In genomic region chr10:1578392-1579140, GRCh38 we compare ENCODE assay signal across 16 cellular contexts.
DNase-seq lines count a peak whose midpoint lies in the region; ATAC-seq, FAIRE-seq and TF ChIP-seq lines count a peak whose summit lies in the region.
"Had no signal": no experiment of that assay in that cellular context is flagged by ENCODE, and none has a peak within 500 bp of the region (broad histone marks: within the 10 kb centered on the region; RNA-seq: fewer than 3 reads in every experiment).

No MANE protein-coding gene starts in this region.

- no peak for TF ChIP-seq EP300 in sigmoid colon (IDR thresholded peaks at IDR 0.05)

- no peak overlapping the region for H3K4me3 ChIP-seq in OCI-LY1 (ENCODE audit: low read depth, low read length, poor library complexity, severe bottlenecking)
- no peak overlapping the region for H3K4me3 ChIP-seq in kidney (ENCODE audit: low read length in 2 of 2)
- H3K4me3 ChIP-seq in sigmoid colon: no peak overlapping the region

- H3K27ac Mint-ChIP-seq in natural killer cell treated with Interleukin-12 subunit alpha and Interleukin-12 subunit beta and Interleukin-15 and Interleukin-18, amount 100 ng/mL, for 72 hours: no peak overlapping the region
- no peak overlapping the region for H3K27ac Mint-ChIP-seq in natural killer cell
- H3K27ac Mint-ChIP-seq in glutamatergic neuron (ENCODE audit: unreplicated experiment): no peak overlapping the region
- no peak overlapping the region for H3K27ac Mint-ChIP-seq in effector memory CD8-positive, alpha-beta T cell
- H3K27ac Mint-ChIP-seq: CD8-positive, alpha-beta memory T cell; H9 had no signal

- H3K4me1 ChIP-seq in OCI-LY1 (ENCODE audit: insufficient read depth, low read length, severe bottlenecking) (peaks cover 88% of the 10 kb centered on the region), kidney (ENCODE audit: control insufficient read depth in 1 of 2, insufficient read depth in 1 of 2, low read depth in 1 of 2, low read length in 2 of 2) (no peaks in the 10 kb centered on the region), sigmoid colon (no peaks in the 10 kb centered on the region)
- H3K4me1 ChIP-seq: Caco-2 had no signal

- no peaks in the 10 kb centered on the region for H3K9me3 Mint-ChIP-seq in natural killer cell treated with Interleukin-12 subunit alpha and Interleukin-12 subunit beta and Interleukin-15 and Interleukin-18, amount 100 ng/mL, for 72 hours
- H3K9me3 Mint-ChIP-seq in natural killer cell (no peaks in the 10 kb centered on the region), glutamatergic neuron (ENCODE audit: unreplicated experiment) (peaks cover 4% of the 10 kb centered on the region)
- H3K9me3 Mint-ChIP-seq in effector memory CD8-positive, alpha-beta T cell: no peaks in the 10 kb centered on the region
- H3K9me3 Mint-ChIP-seq: CD8-positive, alpha-beta memory T cell; H9 had no signal

- H4K20me1 ChIP-seq in OCI-LY1 (ENCODE audit: insufficient read depth, low read length): no peaks in the 10 kb centered on the region

- H3K4me2 ChIP-seq in OCI-LY1 (ENCODE audit: low read length): peak overlapping the region; percentile 30; the same call in 1 of the 2 replicates

- H3K4me1 Mint-ChIP-seq in natural killer cell treated with Interleukin-12 subunit alpha and Interleukin-12 subunit beta and Interleukin-15 and Interleukin-18, amount 100 ng/mL, for 72 hours (ENCODE audit: low read depth in 2 of 2): no peaks in the 10 kb centered on the region
- H3K4me1 Mint-ChIP-seq in natural killer cell (no peaks in the 10 kb centered on the region), glutamatergic neuron (ENCODE audit: low read depth, unreplicated experiment) (peaks cover 24% of the 10 kb centered on the region)
- peaks cover 0 to 2% of the 10 kb centered on the region in 2 donors for H3K4me1 Mint-ChIP-seq in effector memory CD8-positive, alpha-beta T cell (ENCODE audit: low read depth in 2 of 2)
- H3K4me1 Mint-ChIP-seq: CD8-positive, alpha-beta memory T cell; H9 had no signal

- H3K9ac ChIP-seq in OCI-LY1 (ENCODE audit: low read length) (peak overlapping the region; percentile 2; the same call in 1 of the 2 replicates), kidney (ENCODE audit: low read length in 2 of 2) (no peak overlapping the region)

- H3K9me3 ChIP-seq in OCI-LY1 (ENCODE audit: low read length): no peaks in the 10 kb centered on the region
- no peaks in the 10 kb centered on the region for H3K9me3 ChIP-seq in kidney (ENCODE audit: control insufficient read depth in 1 of 2, low read length in 2 of 2)
- no peaks in the 10 kb centered on the region for H3K9me3 ChIP-seq in sigmoid colon
- H3K9me3 ChIP-seq: Caco-2 had no signal

- no peak for FAIRE-seq in kidney (lab: Jason Lieb, UNC)
- FAIRE-seq: HepG2, HTR-8/SVneo had no signal

- TF ChIP-seq POLR2A in sigmoid colon (IDR thresholded peaks at IDR 0.05): no peak

- no peaks in the 10 kb centered on the region for H3K79me2 ChIP-seq in OCI-LY1 (ENCODE audit: insufficient read depth, low read length)

- H2AFZ ChIP-seq in OCI-LY1 (ENCODE audit: low read length): no peak overlapping the region

- H3K4me3 Mint-ChIP-seq in natural killer cell treated with Interleukin-12 subunit alpha and Interleukin-12 subunit beta and Interleukin-15 and Interleukin-18, amount 100 ng/mL, for 72 hours: no peak overlapping the region
- H3K4me3 Mint-ChIP-seq in natural killer cell: no peak overlapping the region
- no peak overlapping the region for H3K4me3 Mint-ChIP-seq in glutamatergic neuron (ENCODE audit: unreplicated experiment)
- H3K4me3 Mint-ChIP-seq in effector memory CD8-positive, alpha-beta T cell: no peak overlapping the region
- H3K4me3 Mint-ChIP-seq: CD8-positive, alpha-beta memory T cell; H9 had no signal

- H3K36me3 Mint-ChIP-seq in natural killer cell treated with Interleukin-12 subunit alpha and Interleukin-12 subunit beta and Interleukin-15 and Interleukin-18, amount 100 ng/mL, for 72 hours: no peaks in the 10 kb centered on the region
- no peaks in the 10 kb centered on the region for H3K36me3 Mint-ChIP-seq in natural killer cell
- H3K36me3 Mint-ChIP-seq in glutamatergic neuron (ENCODE audit: unreplicated experiment): no peaks in the 10 kb centered on the region
- peaks cover 7% of the 10 kb centered on the region for H3K36me3 Mint-ChIP-seq in effector memory CD8-positive, alpha-beta T cell (ENCODE audit: insufficient read depth)
- H3K36me3 Mint-ChIP-seq: CD8-positive, alpha-beta memory T cell had no signal

- TF ChIP-seq CTCF in natural killer cell (IDR thresholded peaks at IDR 0.05) (no peak), OCI-LY1 (IDR thresholded peaks at IDR 0.05; ENCODE audit: low read length) (no peak), kidney (IDR thresholded peaks at IDR 0.05; ENCODE audit: borderline replicate concordance, extremely low read depth, insufficient read depth) (no peak), sigmoid colon (IDR thresholded peaks at IDR 0.05) (no peak), glutamatergic neuron (IDR thresholded peaks at IDR 0.05; ENCODE audit: partially characterized antibody, unreplicated experiment) (no peak)

- no peaks in the 10 kb centered on the region for H3K9me2 ChIP-seq in OCI-LY1 (ENCODE audit: low read depth, low read length)

- peak; percentile 16 to 26 for ATAC-seq in natural killer cell treated with Interleukin-12 subunit alpha and Interleukin-12 subunit beta and Interleukin-15 and Interleukin-18, amount 100 ng/mL, for 72 hours
- ATAC-seq in natural killer cell (no peak), GM18517 (IDR thresholded peaks at IDR 0.05; ENCODE audit: unreplicated experiment) (no peak)
- ATAC-seq in effector memory CD8-positive, alpha-beta T cell (replicated peaks): no peak
- ATAC-seq: HepG2 had no signal

- intact Hi-C loops in natural killer cell (cut with micrococcal nuclease): no loop called here
- intact Hi-C loops in kidney (cut with DNase I): no loop called here
- intact Hi-C loops in sigmoid colon (cut with DNase I): no loop called here

- no peak for DNase-seq in natural killer cell treated with Interleukin-12 subunit alpha and Interleukin-12 subunit beta and Interleukin-15 and Interleukin-18, amount 100 ng/mL, for 72 hours (ENCODE audit: low spot score)
- DNase-seq in natural killer cell (no peak), kidney (peak; percentile 49), sigmoid colon (peak; percentile 46), glutamatergic neuron (no peak)
- DNase-seq in effector memory CD8-positive, alpha-beta T cell: no peak
- DNase-seq: ACHN; CD8-positive, alpha-beta memory T cell; DMS53; GOT3; H9 had no signal

- H3F3A ChIP-seq in OCI-LY1 (ENCODE audit: insufficient read depth, low read length): 0 out of 2 replicates have a peak, but pooled peaks cover 7% of the 10 kb centered on the region

- peaks cover 0 to 4% of the 10 kb centered on the region in 2 donors for H3K27me3 Mint-ChIP-seq in natural killer cell treated with Interleukin-12 subunit alpha and Interleukin-12 subunit beta and Interleukin-15 and Interleukin-18, amount 100 ng/mL, for 72 hours
- peaks cover 0 to 2% of the 10 kb centered on the region in 2 donors for H3K27me3 Mint-ChIP-seq in natural killer cell (ENCODE audit: low read depth in 2 of 2)
- peaks cover 12% of the 10 kb centered on the region for H3K27me3 Mint-ChIP-seq in glutamatergic neuron (ENCODE audit: unreplicated experiment)
- peaks cover 6 to 51% of the 10 kb centered on the region in 2 donors for H3K27me3 Mint-ChIP-seq in effector memory CD8-positive, alpha-beta T cell

- peak overlapping the region; percentile 97 for H3K27ac ChIP-seq in OCI-LY1 (ENCODE audit: low read depth, low read length, poor library complexity, severe bottlenecking)
- H3K27ac ChIP-seq in kidney (ENCODE audit: low read depth in 2 of 2, low read length in 2 of 2): no peak overlapping the region
- H3K27ac ChIP-seq in sigmoid colon: no peak overlapping the region

- H3K27me3 ChIP-seq in OCI-LY1 (ENCODE audit: insufficient read depth, low read length) (no peaks in the 10 kb centered on the region), sigmoid colon (no peaks in the 10 kb centered on the region)

- WGBS in sigmoid colon, 2 donors: 76 to 87% methylated on average over 19 of the region's 19 CpGs

- H3K36me3 ChIP-seq in OCI-LY1 (ENCODE audit: insufficient read depth, low read length) (no peaks in the 10 kb centered on the region), kidney (ENCODE audit: control insufficient read depth in 1 of 2, insufficient read depth in 2 of 2, low read length in 2 of 2) (no peaks in the 10 kb centered on the region), sigmoid colon (no peaks in the 10 kb centered on the region)

Comparison
In these comparisons a context has a peak if more than half of its experiments do, and no peak if none do; other contexts are left out.
1. ATAC-seq: peak in natural killer cell treated with Interleukin-12 subunit alpha and Interleukin-12 subunit beta and Interleukin-15 and Interleukin-18, amount 100 ng/mL, for 72 hours (2 of 2); none in natural killer cell (0 of 3), GM18517 (single experiment) and effector memory CD8-positive, alpha-beta T cell (single experiment).
2. DNase-seq: peak in kidney (single experiment) and sigmoid colon (single experiment); none in natural killer cell treated with Interleukin-12 subunit alpha and Interleukin-12 subunit beta and Interleukin-15 and Interleukin-18, amount 100 ng/mL, for 72 hours (single experiment), natural killer cell (single experiment), glutamatergic neuron (single experiment) and effector memory CD8-positive, alpha-beta T cell (0 of 3).